1 cellular context compared by ENCODE assay signal in the genomic region with DNA sequence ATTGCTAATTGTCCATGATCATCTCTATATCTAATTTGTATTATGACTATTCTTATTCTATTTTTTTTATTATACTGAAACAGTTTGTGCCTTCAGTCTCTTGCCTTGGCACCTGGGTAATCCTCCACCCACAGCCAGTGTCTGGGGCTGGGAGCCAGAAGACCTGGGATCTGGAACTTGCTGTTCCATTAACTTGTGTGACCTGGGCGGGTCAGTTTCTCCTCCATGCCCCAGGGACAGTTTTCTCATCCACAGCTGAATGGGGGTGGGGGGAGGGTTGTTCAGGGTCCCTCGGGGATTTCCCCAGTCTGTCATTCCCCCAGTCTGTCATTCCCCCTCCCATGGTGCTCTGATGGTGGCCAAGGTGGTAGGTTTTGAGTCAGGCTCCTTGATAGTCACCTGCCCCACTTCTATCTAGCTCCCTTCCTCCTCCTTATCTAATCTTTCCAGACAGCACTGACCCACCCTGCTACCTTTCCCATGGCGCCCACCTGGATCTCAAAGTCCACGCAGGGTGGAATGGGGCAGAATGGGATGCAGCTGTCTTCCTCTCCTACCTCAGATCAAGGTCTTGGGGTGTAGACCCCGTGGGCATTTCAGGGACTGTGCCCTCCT.
TF ChIP-seq lines count a peak whose summit lies in the region.

No MANE protein-coding gene starts in this region.

TF ChIP-seq in IMR-90, 13 proteins besides CTCF, POLR2A, EP300 and RAD21:
- TF ChIP-seq SMC3 (IDR thresholded peaks at IDR 0.05; ENCODE audit: low read depth, low read length) (no peak), MAZ (IDR thresholded peaks at IDR 0.05; ENCODE audit: borderline replicate concordance, low read depth, low read length) (no peak), RCOR1 (IDR thresholded peaks at IDR 0.05; ENCODE audit: insufficient replicate concordance, low read length) (no peak), CHD1 (IDR thresholded peaks at IDR 0.05; ENCODE audit: low read depth, low read length) (no peak), BHLHE40 (IDR thresholded peaks at IDR 0.05; ENCODE audit: low read depth, low read length) (no peak), CEBPB (IDR thresholded peaks at IDR 0.05; ENCODE audit: low read depth, low read length) (no peak), MXI1 (IDR thresholded peaks at IDR 0.05; ENCODE audit: borderline replicate concordance, low read depth, low read length) (no peak), MAFK (IDR thresholded peaks at IDR 0.05; ENCODE audit: low read depth, low read length) (no peak), FOS (IDR thresholded peaks at IDR 0.05; ENCODE audit: low read depth, low read length) (no peak), RFX5 (IDR thresholded peaks at IDR 0.05; ENCODE audit: low read depth, low read length) (no peak), NFE2L2 (IDR thresholded peaks at IDR 0.05; ENCODE audit: low read depth, low read length) (no peak)
- TF ChIP-seq, protein P1, sequence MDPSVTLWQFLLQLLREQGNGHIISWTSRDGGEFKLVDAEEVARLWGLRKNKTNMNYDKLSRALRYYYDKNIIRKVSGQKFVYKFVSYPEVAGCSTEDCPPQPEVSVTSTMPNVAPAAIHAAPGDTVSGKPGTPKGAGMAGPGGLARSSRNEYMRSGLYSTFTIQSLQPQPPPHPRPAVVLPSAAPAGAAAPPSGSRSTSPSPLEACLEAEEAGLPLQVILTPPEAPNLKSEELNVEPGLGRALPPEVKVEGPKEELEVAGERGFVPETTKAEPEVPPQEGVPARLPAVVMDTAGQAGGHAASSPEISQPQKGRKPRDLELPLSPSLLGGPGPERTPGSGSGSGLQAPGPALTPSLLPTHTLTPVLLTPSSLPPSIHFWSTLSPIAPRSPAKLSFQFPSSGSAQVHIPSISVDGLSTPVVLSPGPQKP (IDR thresholded peaks at IDR 0.05; ENCODE audit: borderline replicate concordance, low read depth, low read length), result no peak
- TF ChIP-seq, protein P2, sequence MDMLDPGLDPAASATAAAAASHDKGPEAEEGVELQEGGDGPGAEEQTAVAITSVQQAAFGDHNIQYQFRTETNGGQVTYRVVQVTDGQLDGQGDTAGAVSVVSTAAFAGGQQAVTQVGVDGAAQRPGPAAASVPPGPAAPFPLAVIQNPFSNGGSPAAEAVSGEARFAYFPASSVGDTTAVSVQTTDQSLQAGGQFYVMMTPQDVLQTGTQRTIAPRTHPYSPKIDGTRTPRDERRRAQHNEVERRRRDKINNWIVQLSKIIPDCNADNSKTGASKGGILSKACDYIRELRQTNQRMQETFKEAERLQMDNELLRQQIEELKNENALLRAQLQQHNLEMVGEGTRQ (IDR thresholded peaks at IDR 0.05; ENCODE audit: low read depth, low read length), result no peak
